8 cellular contexts compared by ENCODE assay signal in the genomic region with DNA sequence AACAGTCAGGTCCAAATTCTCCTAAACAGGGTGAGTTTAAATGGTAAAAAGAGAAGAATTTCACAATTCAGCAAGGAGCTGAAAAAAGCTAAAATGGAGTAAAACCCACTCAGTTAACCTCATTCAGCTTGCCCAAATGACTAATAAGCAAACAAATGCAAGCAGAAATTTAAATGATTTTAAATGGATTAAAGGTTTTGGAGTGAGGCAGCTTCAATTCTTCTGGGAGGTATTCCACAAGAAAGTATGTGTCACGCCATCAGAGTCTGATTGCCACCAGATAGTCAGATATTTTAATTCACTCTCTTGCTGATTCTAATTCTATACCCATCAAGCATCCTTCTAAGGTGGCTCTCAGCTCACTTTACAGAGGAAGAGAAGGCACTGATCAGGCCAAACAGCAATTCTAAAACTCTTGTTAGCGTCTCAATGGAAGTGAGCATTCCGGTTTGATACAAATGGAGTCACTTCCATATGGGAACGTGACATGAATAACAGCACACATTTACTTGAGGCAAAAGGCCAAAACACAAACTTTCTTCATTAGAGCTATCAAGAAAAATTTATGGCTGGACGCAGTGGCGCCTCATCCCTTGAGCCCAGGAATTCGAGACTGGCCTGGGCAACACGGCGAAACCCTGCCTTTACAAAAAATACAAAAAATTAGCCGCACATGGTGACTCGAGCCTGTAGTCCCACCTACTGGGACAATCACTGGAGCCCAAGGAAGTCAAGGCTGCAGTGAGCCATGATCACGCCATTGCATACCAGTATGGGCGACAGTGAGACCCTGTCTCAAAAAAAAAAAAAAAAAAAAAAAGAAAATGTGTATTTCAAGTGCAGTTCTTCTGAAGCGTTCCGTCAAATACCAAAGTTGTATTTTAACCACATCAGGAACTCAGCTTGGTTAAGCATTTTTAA. TPM values are rescaled to one million over a fixed set of nuclear protein-coding genes. Genes with fewer than 3 reads are reported as not detected.
A peak's percentile ranks its signal among the peaks of the same experiment; 100 is the strongest.
DNase-seq lines count a peak whose midpoint lies in the region; ATAC-seq, FAIRE-seq and TF ChIP-seq lines count a peak whose summit lies in the region.

No MANE protein-coding gene starts in this region.

- peak overlapping the region; percentile 61 for H2BK5ac ChIP-seq in IMR-90 (ENCODE audit: low read depth, low read length, poor library complexity, severe bottlenecking)

- DNase-seq in AG08395 (ENCODE audit: low spot score) (peak; percentile 38), IMR-90 (peak; percentile 21), bronchial epithelial cell (ENCODE audit: low read depth) (no peak), NCI-H1417 (lab: John Stamatoyannopoulos, UW) (no peak), NCI-H187 treated with DMSO at 0.1 percent for 48 hours (lab: John Stamatoyannopoulos, UW) (no peak), GM19240 (ENCODE audit: insufficient read length, low spot score) (no peak)

- H3K9me3 ChIP-seq in IMR-90 (ENCODE audit: control insufficient read depth, insufficient read depth, low read length) (no peaks in the 10 kb centered on the region), muscle layer of duodenum (ENCODE audit: control insufficient read depth in 1 of 2, low read length in 2 of 2) (no peaks in the 10 kb centered on the region)

- FAIRE-seq in bronchial epithelial cell (lab: Jason Lieb, UNC), result no peak

- H3K27me3 ChIP-seq in IMR-90 (ENCODE audit: control insufficient read depth, insufficient read depth, low read length), result no peaks in the 10 kb centered on the region
- no peaks in the 10 kb centered on the region for H3K27me3 ChIP-seq in bronchial epithelial cell (ENCODE audit: control insufficient read depth, insufficient read depth, low read length)
- H3K27me3 ChIP-seq in muscle layer of duodenum (ENCODE audit: low read depth, low read length), result no peaks in the 10 kb centered on the region

- H3K56ac ChIP-seq in IMR-90 (ENCODE audit: extremely low read depth, insufficient read depth, low read length), result no peak overlapping the region

- H2BK120ac ChIP-seq in IMR-90 (ENCODE audit: low read depth, low read length), result no peak overlapping the region

- no peak for TF ChIP-seq RAD21 in IMR-90 (IDR thresholded peaks at IDR 0.05; ENCODE audit: low read length)

- WGBS in IMR-90 (ENCODE audit: extremely low coverage in 2 of 2, insufficient read length in 1 of 2), 2 experiments, result 13% methylated on average over 3 of the region's 15 CpGs; no CpG with 5 or more reads in 1 of the 2 experiments

- H3K4me1 ChIP-seq in IMR-90 (ENCODE audit: control insufficient read depth, insufficient read depth, low read length), result peaks cover 2% of the 10 kb centered on the region; the same call in 1 of the 2 replicates
- H3K4me1 ChIP-seq in muscle layer of duodenum (ENCODE audit: control insufficient read depth in 1 of 2, insufficient read depth in 2 of 2, low read length in 2 of 2), result peaks cover 9 to 30% of the 10 kb centered on the region in 2 donors

- H4K91ac ChIP-seq in IMR-90 (ENCODE audit: insufficient read depth, low read depth, low read length), result no peak overlapping the region

- intact Hi-C loops in IMR-90 (cut with micrococcal nuclease), result loop anchor here (2.0 to 10.0 kb wide), 6 partner anchors 22 to 930 kb away; a partner anchor contains a TSS

- TF ChIP-seq POLR2A in IMR-90 (IDR thresholded peaks at IDR 0.05; ENCODE audit: low read depth, low read length), result no peak

- H2AK5ac ChIP-seq in IMR-90 (ENCODE audit: low read depth, low read length), result no peak overlapping the region

- no peak overlapping the region for H2BK20ac ChIP-seq in IMR-90 (ENCODE audit: low read depth, low read length)

- TF ChIP-seq CTCF in IMR-90 (conservative IDR thresholded peaks at IDR 0.05; ENCODE audit: low read depth, low read length) (no peak), bronchial epithelial cell (IDR thresholded peaks at IDR 0.05; ENCODE audit: insufficient read depth, low read length, severe bottlenecking) (no peak)

- H2AK9ac ChIP-seq in IMR-90 (replicated peaks; ENCODE audit: low read depth, low read length, poor library complexity), result no peak overlapping the region

- H2BK15ac ChIP-seq in IMR-90 (ENCODE audit: low read depth, low read length), result no peak overlapping the region

- H3K9ac ChIP-seq in IMR-90 (ENCODE audit: low read depth, low read length), result peak overlapping the region; percentile 99

- no peak overlapping the region; the same call in 1 of the 2 replicates for H3K18ac ChIP-seq in IMR-90 (ENCODE audit: low read depth, low read length)

- H3K4me2 ChIP-seq in IMR-90 (ENCODE audit: low read depth, low read length), result peak overlapping the region; percentile 89

- H3K36me3 ChIP-seq in IMR-90 (ENCODE audit: control insufficient read depth, insufficient read depth, low read length), result peaks cover 8% of the 10 kb centered on the region
- peaks cover 7% of the 10 kb centered on the region for H3K36me3 ChIP-seq in bronchial epithelial cell (ENCODE audit: control insufficient read depth, insufficient read depth, low read length)
- peaks cover 26% of the 10 kb centered on the region in 2 donors for H3K36me3 ChIP-seq in muscle layer of duodenum (ENCODE audit: control insufficient read depth in 1 of 2, insufficient read depth in 2 of 2, low read length in 2 of 2)

- H3K4ac ChIP-seq in IMR-90 (ENCODE audit: low read depth, low read length), result no peak overlapping the region

- CTCF ChIA-PET in IMR-90 (lab: Yijun Ruan, JAX), result interaction anchor here (0.7 kb wide), 2 partner anchors 106 to 570 kb away, joined by 3 read pairs; a partner anchor contains a TSS

- H4K5ac ChIP-seq in IMR-90 (ENCODE audit: low read depth, low read length), result no peak overlapping the region

- peaks cover 25% of the 10 kb centered on the region for H4K20me1 ChIP-seq in IMR-90 (ENCODE audit: insufficient read depth, low read length)

- H3K27ac ChIP-seq in IMR-90 (ENCODE audit: insufficient read depth, low read length) (peak overlapping the region; percentile 53; the same call in 1 of the 2 replicates), muscle layer of duodenum (ENCODE audit: low read length) (peak overlapping the region; percentile 92)

- peaks cover 0 to 13% of the 10 kb centered on the region in 2 experiments; a peak in 3 of 4 replicates for H3K79me1 ChIP-seq in IMR-90 (ENCODE audit: low read depth in 1 of 2, low read length in 2 of 2)

- in situ Hi-C loops in IMR-90 (cut with MboI; ENCODE audit: low sequenced_read_pairs), result no loop called here

- peak overlapping the region; percentile 92 for H3K4me3 ChIP-seq in IMR-90 (ENCODE audit: insufficient read depth, low read depth, low read length)
- peak overlapping the region; percentile 93 for H3K4me3 ChIP-seq in bronchial epithelial cell (ENCODE audit: low read depth, low read length)
- H3K4me3 ChIP-seq in muscle layer of duodenum (ENCODE audit: low read depth in 1 of 2, low read length in 2 of 2), result peak overlapping the region; percentile 96 to 97

- dilution Hi-C loops in IMR-90 (cut with HindIII; ENCODE audit: low sequenced_read_pairs, unreplicated experiment), result no loop called here

- H2AFZ ChIP-seq in IMR-90 (replicated peaks; ENCODE audit: low read length, poor library complexity), result no peak overlapping the region

- ATAC-seq in IMR-90 (ENCODE audit: low read depth) (no peak), GM18498 (IDR thresholded peaks at IDR 0.05; ENCODE audit: unreplicated experiment) (no peak)

- H3K14ac ChIP-seq in IMR-90 (replicated peaks; ENCODE audit: low read depth, low read length), result peak overlapping the region; percentile 56

- BruUV-seq in IMR-90 (replicated peaks; lab: Mats Ljungman, UMichigan), result no TSS peak

- no peaks in the 10 kb centered on the region; the same call in 1 of the 2 replicates for H3K9me1 ChIP-seq in IMR-90 (ENCODE audit: insufficient read depth, low read length)

- POLR2A ChIA-PET in IMR-90 (lab: Charles Lee; ENCODE audit: unreplicated experiment), result no interaction called here

- H3K23ac ChIP-seq in IMR-90 (ENCODE audit: low read depth, low read length), result peak overlapping the region; percentile 46; the same call in 1 of the 2 replicates

- H4K8ac ChIP-seq in IMR-90 (ENCODE audit: low read depth in 2 of 2, low read length in 2 of 2), result no peak overlapping the region

TF ChIP-seq in IMR-90, 13 proteins besides CTCF, POLR2A, EP300 and RAD21:
- no peak for TF ChIP-seq FOS (IDR thresholded peaks at IDR 0.05; ENCODE audit: low read depth, low read length)
- TF ChIP-seq BHLHE40 (IDR thresholded peaks at IDR 0.05; ENCODE audit: low read depth, low read length), result peak; percentile 13; the same call in 1 of the 2 replicates
- TF ChIP-seq CEBPB (IDR thresholded peaks at IDR 0.05; ENCODE audit: low read depth, low read length), result peak; percentile 61; the same call in 1 of the 2 replicates

RNA-seq across cellular contexts. Expression of a gene that starts 2.0 kb away (rescaled TPM):
- total RNA-seq in IMR-90 (2012; rRNA removed) (8.2 and 14.4 TPM in 2 replicates), bronchial epithelial cell (17.4 and 25.5 TPM in 2 replicates)
- polyA plus RNA-seq in IMR-90 (2012; rRNA removed), result 9.4 and 11.9 TPM in 2 replicates
- polyA plus RNA-seq in IMR-90 (2012; cell fraction: cytosol; rRNA removed), result 0.62 and 1.7 TPM in 2 replicates
- polyA plus RNA-seq in IMR-90 (2012; cell fraction: nucleus; rRNA removed; ENCODE audit: low replicate concordance), result 7.0 and 69.5 TPM in 2 replicates

RNA-seq across cellular contexts. Expression of a gene that starts 34.7 kb away (rescaled TPM):
- not detected in 2 replicates for total RNA-seq in IMR-90 (2012; rRNA removed)
- not detected in 2 replicates for polyA plus RNA-seq in IMR-90 (2012; rRNA removed)
- polyA plus RNA-seq in IMR-90 (2012; cell fraction: cytosol; rRNA removed), result not detected in 2 replicates
- polyA plus RNA-seq in IMR-90 (2012; cell fraction: nucleus; rRNA removed; ENCODE audit: low replicate concordance), result 0.03 TPM in 1 of 2 replicates, not detected in the other
- 0.13 and 0.26 TPM in 2 replicates for total RNA-seq in bronchial epithelial cell

Comparison
In these comparisons a context has a peak if more than half of its experiments do, and no peak if none do; other contexts are left out.
1. DNase-seq: peak in AG08395 (single experiment) and IMR-90 (single experiment); none in bronchial epithelial cell (single experiment), NCI-H1417 (0 of 3), NCI-H187 treated with DMSO at 0.1 percent for 48 hours (single experiment) and GM19240 (single experiment).
2. Peak in every context shown above with its lines, with median percentiles within 50 percentile points of each other: H3K4me3 ChIP-seq.